17 cellular contexts compared by ENCODE assay signal in genomic region chr15:72991026-72991425, GRCh38.
"Had no signal": no experiment of that assay in that cellular context is flagged by ENCODE, and none has a peak within 500 bp of the region (broad histone marks: within the 10 kb centered on the region; RNA-seq: fewer than 3 reads in every experiment).

No MANE protein-coding gene starts in this region.

- H3K36me3 Mint-ChIP-seq: activated naive CD4-positive, alpha-beta T cell treated with anti-CD3 and anti-CD28 coated beads, Interleukin-2, amount 50 U/mL, for 72 hours; natural killer cell treated with Interleukin-12 subunit alpha and Interleukin-12 subunit beta and Interleukin-15 and Interleukin-18, amount 100 ng/mL, for 72 hours; stimulated activated memory B cell treated with anti-CD40 and anti-IgM and Interleukin-4, amounts not matched to agents 10 μg/mL and 1 μg/mL and 100 μg/mL, for 72 hours; WTC11 had no signal

- H3K4me3 ChIP-seq: tibial artery had no signal

- H3K27ac Mint-ChIP-seq: activated CD8-positive, alpha-beta T cell treated with anti-CD3 and anti-CD28 coated beads, Interleukin-2, amount 10 ng/mL, durations not matched to agents 7 days and 5 days; activated naive CD4-positive, alpha-beta T cell treated with anti-CD3 and anti-CD28 coated beads, Interleukin-2, amount 50 U/mL, for 72 hours; natural killer cell treated with Interleukin-12 subunit alpha and Interleukin-12 subunit beta and Interleukin-15 and Interleukin-18, amount 100 ng/mL, for 72 hours; stimulated activated memory B cell treated with anti-CD40 and anti-IgM and Interleukin-4, amounts not matched to agents 10 μg/mL and 1 μg/mL and 100 μg/mL, for 72 hours; T-helper 17 cell; WTC11 had no signal

- H3K27me3 ChIP-seq: tibial artery had no signal

- H3K36me3 ChIP-seq: tibial artery had no signal

- H3K4me1 Mint-ChIP-seq: stimulated activated memory B cell treated with anti-CD40 and anti-IgM and Interleukin-4, amounts not matched to agents 10 μg/mL and 1 μg/mL and 100 μg/mL, for 72 hours; T-helper 17 cell; WTC11 had no signal

- H3K4me3 Mint-ChIP-seq: activated CD8-positive, alpha-beta T cell treated with anti-CD3 and anti-CD28 coated beads, Interleukin-2, amount 10 ng/mL, durations not matched to agents 7 days and 5 days; natural killer cell treated with Interleukin-12 subunit alpha and Interleukin-12 subunit beta and Interleukin-15 and Interleukin-18, amount 100 ng/mL, for 72 hours; stimulated activated memory B cell treated with anti-CD40 and anti-IgM and Interleukin-4, amounts not matched to agents 10 μg/mL and 1 μg/mL and 100 μg/mL, for 72 hours; T-helper 17 cell; WTC11 had no signal

- DNase-seq: activated CD4-positive, alpha-beta T cell treated with anti-CD3 and anti-CD28 coated beads for 4 hours; activated CD8-positive, alpha-beta memory T cell treated with anti-CD3 and anti-CD28 coated beads, Interleukin-2, amount 50 U/mL, for 4 hours; activated CD8-positive, alpha-beta T cell treated with anti-CD3 and anti-CD28 coated beads, Interleukin-2, amount 10 ng/mL, durations not matched to agents 7 days and 5 days; activated effector memory CD4-positive, alpha-beta T cell treated with anti-CD3 and anti-CD28 coated beads, Interleukin-2, amount 50 U/mL, for 16 hours; activated T-cell treated with anti-CD3 and anti-CD28 coated beads, Interleukin-2, amount 50 U/mL, for 48 hours; cerebellar nuclear complex; erythroblast; left ventricle myocardium superior; mesendoderm; stimulated activated CD4-positive, alpha-beta T cell treated with anti-CD3 and anti-CD28 coated beads, Interleukin-2, amount 100 ng/mL, for 48 hours; T-helper 17 cell; tibial artery had no signal

- FAIRE-seq: urothelium cell line had no signal

- H3K9me3 Mint-ChIP-seq: activated naive CD4-positive, alpha-beta T cell treated with anti-CD3 and anti-CD28 coated beads, Interleukin-2, amount 50 U/mL, for 72 hours; natural killer cell treated with Interleukin-12 subunit alpha and Interleukin-12 subunit beta and Interleukin-15 and Interleukin-18, amount 100 ng/mL, for 72 hours; stimulated activated memory B cell treated with anti-CD40 and anti-IgM and Interleukin-4, amounts not matched to agents 10 μg/mL and 1 μg/mL and 100 μg/mL, for 72 hours; WTC11 had no signal

- H3K9me3 ChIP-seq: tibial artery had no signal

- ATAC-seq: activated CD8-positive, alpha-beta T cell treated with anti-CD3 and anti-CD28 coated beads, Interleukin-2, amount 10 ng/mL, durations not matched to agents 7 days and 5 days; activated naive CD4-positive, alpha-beta T cell treated with anti-CD3 and anti-CD28 coated beads, Interleukin-2, amount 50 U/mL, for 72 hours; left ventricle myocardium superior; natural killer cell treated with Interleukin-12 subunit alpha and Interleukin-12 subunit beta and Interleukin-15 and Interleukin-18, amount 100 ng/mL, for 72 hours; stimulated activated memory B cell treated with anti-CD40 and anti-IgM and Interleukin-4, amounts not matched to agents 10 μg/mL and 1 μg/mL and 100 μg/mL, for 72 hours; T-helper 17 cell; WTC11 had no signal
